In genomic region chr5:140808889-140809291, GRCh38 we compare ENCODE assay signal across 28 cellular contexts. TPM values are rescaled to one million over a fixed set of nuclear protein-coding genes. Genes with fewer than 3 reads are reported as not detected.
"Had no signal": no experiment of that assay in that cellular context is flagged by ENCODE, and none has a peak within 500 bp of the region (broad histone marks: within the 10 kb centered on the region; RNA-seq: fewer than 3 reads in every experiment).

No MANE protein-coding gene starts in this region.

- H3K27ac ChIP-seq: breast epithelium, esophagus muscularis mucosa, foreskin keratinocyte, neural progenitor cell, skin epidermis, upper lobe of left lung had no signal

- H2AFZ ChIP-seq: neural progenitor cell had no signal

- H3K27me3 ChIP-seq: breast epithelium, foreskin keratinocyte, neural progenitor cell, upper lobe of left lung had no signal

- DNase-seq: activated CD4-positive, alpha-beta memory T cell treated with anti-CD3 and anti-CD28 coated beads, Interleukin-2, amount 10 ng/mL, durations not matched to agents 7 days and 5 days; activated CD4-positive, alpha-beta T cell treated with anti-CD3 and anti-CD28 coated beads for 1 hour; activated CD4-positive, alpha-beta T cell treated with anti-CD3 and anti-CD28 coated beads, Interleukin-2, amount 10 ng/mL, durations not matched to agents 7 days and 5 days; activated gamma-delta T cell treated with Interleukin-2 at 50 U/mL for 16 hours; activated naive CD4-positive, alpha-beta T cell treated with anti-CD3 and anti-CD28 coated beads, Interleukin-2, amount 50 U/mL, for 16 hours; activated T-cell treated with anti-CD3 and anti-CD28 coated beads, Interleukin-2, amount 50 U/mL, for 4 hours; amniotic stem cell; central memory CD4-positive, alpha-beta T cell; foreskin keratinocyte; left colon; naive thymus-derived CD8-positive, alpha-beta T cell; stimulated activated CD4-positive, alpha-beta T cell treated with anti-CD3 and anti-CD28 coated beads, Interleukin-12 subunit alpha, Interleukin-12 subunit beta, amount 100 ng/mL, for 4 hours; stimulated activated CD4-positive, alpha-beta T cell treated with anti-CD3 and anti-CD28 coated beads, Interleukin-4, amount 100 ng/mL, for 24 hours; stimulated activated naive CD8-positive, alpha-beta T cell treated with anti-CD3 and anti-CD28 coated beads, Interleukin-15, amount 100 ng/mL, for 72 hours; substantia nigra; T-helper 17 cell; T1000 had no signal

- H3K4me3 ChIP-seq: breast epithelium, esophagus muscularis mucosa, neural progenitor cell, skin epidermis, upper lobe of left lung had no signal

- H3K4me1 ChIP-seq: breast epithelium, esophagus muscularis mucosa, foreskin keratinocyte, upper lobe of left lung had no signal

- H3K36me3 ChIP-seq: breast epithelium, esophagus muscularis mucosa, upper lobe of left lung had no signal

- ATAC-seq: activated T-cell treated with anti-CD3 and anti-CD28 coated beads, Interleukin-2, amount 50 U/mL, for 4 hours; activated T-helper 17 cell treated with anti-CD3 and anti-CD28 coated beads, Interleukin-2, amount 50 U/mL, for 72 hours; foreskin keratinocyte; left colon; naive thymus-derived CD8-positive, alpha-beta T cell; sciatic nerve; stimulated activated memory B cell treated with anti-CD40 and anti-IgM and Interleukin-4, amounts not matched to agents 10 μg/mL and 1 μg/mL and 100 μg/mL, for 72 hours; stimulated activated naive CD8-positive, alpha-beta T cell treated with anti-CD3 and anti-CD28 coated beads, Interleukin-15, amount 100 ng/mL, for 72 hours; T-helper 17 cell had no signal

- H3K9ac ChIP-seq: neural progenitor cell had no signal

RNA-seq across cellular contexts. Expression of gene PCDHA4, which starts 2.0 kb away (rescaled TPM):
- total RNA-seq: activated CD4-positive, alpha-beta memory T cell treated with anti-CD3 and anti-CD28 coated beads, Interleukin-2, amount 10 ng/mL, durations not matched to agents 7 days and 5 days; activated CD4-positive, alpha-beta T cell treated with anti-CD3 and anti-CD28 coated beads, Interleukin-2, amount 10 ng/mL, durations not matched to agents 7 days and 5 days; activated T-helper 17 cell treated with anti-CD3 and anti-CD28 coated beads, Interleukin-2, amount 50 U/mL, for 72 hours; foreskin keratinocyte; naive thymus-derived CD8-positive, alpha-beta T cell; T-helper 17 cell had no signal
- polyA plus RNA-seq: foreskin keratinocyte; naive thymus-derived CD8-positive, alpha-beta T cell had no signal

RNA-seq across cellular contexts. Expression of gene PCDHA3, which starts 8.0 kb away (rescaled TPM):
- total RNA-seq: activated CD4-positive, alpha-beta memory T cell treated with anti-CD3 and anti-CD28 coated beads, Interleukin-2, amount 10 ng/mL, durations not matched to agents 7 days and 5 days; activated CD4-positive, alpha-beta T cell treated with anti-CD3 and anti-CD28 coated beads, Interleukin-2, amount 10 ng/mL, durations not matched to agents 7 days and 5 days; activated T-cell treated with anti-CD3 and anti-CD28 coated beads, Interleukin-2, amount 50 U/mL, for 4 hours; activated T-helper 17 cell treated with anti-CD3 and anti-CD28 coated beads, Interleukin-2, amount 50 U/mL, for 72 hours; foreskin keratinocyte; naive thymus-derived CD8-positive, alpha-beta T cell; T-helper 17 cell had no signal
- polyA plus RNA-seq: naive thymus-derived CD8-positive, alpha-beta T cell had no signal

RNA-seq across cellular contexts. Expression of gene PCDHA5, which starts 12.5 kb away (rescaled TPM):
- total RNA-seq: activated CD4-positive, alpha-beta memory T cell treated with anti-CD3 and anti-CD28 coated beads, Interleukin-2, amount 10 ng/mL, durations not matched to agents 7 days and 5 days; activated CD4-positive, alpha-beta T cell treated with anti-CD3 and anti-CD28 coated beads, Interleukin-2, amount 10 ng/mL, durations not matched to agents 7 days and 5 days; activated T-cell treated with anti-CD3 and anti-CD28 coated beads, Interleukin-2, amount 50 U/mL, for 4 hours; activated T-helper 17 cell treated with anti-CD3 and anti-CD28 coated beads, Interleukin-2, amount 50 U/mL, for 72 hours; foreskin keratinocyte; naive thymus-derived CD8-positive, alpha-beta T cell; T-helper 17 cell had no signal
- polyA plus RNA-seq: foreskin keratinocyte; keratinocyte; naive thymus-derived CD8-positive, alpha-beta T cell had no signal

RNA-seq across cellular contexts. Expression of gene PCDHA2, which starts 14.2 kb away (rescaled TPM):
- total RNA-seq: activated CD4-positive, alpha-beta memory T cell treated with anti-CD3 and anti-CD28 coated beads, Interleukin-2, amount 10 ng/mL, durations not matched to agents 7 days and 5 days; activated CD4-positive, alpha-beta T cell treated with anti-CD3 and anti-CD28 coated beads, Interleukin-2, amount 10 ng/mL, durations not matched to agents 7 days and 5 days; activated T-cell treated with anti-CD3 and anti-CD28 coated beads, Interleukin-2, amount 50 U/mL, for 4 hours; activated T-helper 17 cell treated with anti-CD3 and anti-CD28 coated beads, Interleukin-2, amount 50 U/mL, for 72 hours; foreskin keratinocyte; glomerular endothelial cell; left colon; lower leg skin; naive thymus-derived CD8-positive, alpha-beta T cell; T-helper 17 cell had no signal
- polyA plus RNA-seq: foreskin keratinocyte; keratinocyte; naive thymus-derived CD8-positive, alpha-beta T cell had no signal

RNA-seq across cellular contexts. Expression of gene PCDHA6, which starts 18.9 kb away (rescaled TPM):
- total RNA-seq: activated CD4-positive, alpha-beta memory T cell treated with anti-CD3 and anti-CD28 coated beads, Interleukin-2, amount 10 ng/mL, durations not matched to agents 7 days and 5 days; activated CD4-positive, alpha-beta T cell treated with anti-CD3 and anti-CD28 coated beads, Interleukin-2, amount 10 ng/mL, durations not matched to agents 7 days and 5 days; activated T-cell treated with anti-CD3 and anti-CD28 coated beads, Interleukin-2, amount 50 U/mL, for 4 hours; activated T-helper 17 cell treated with anti-CD3 and anti-CD28 coated beads, Interleukin-2, amount 50 U/mL, for 72 hours; foreskin keratinocyte; naive thymus-derived CD8-positive, alpha-beta T cell; T-helper 17 cell had no signal
- polyA plus RNA-seq: naive thymus-derived CD8-positive, alpha-beta T cell had no signal
